23 cellular contexts compared by ENCODE assay signal in the genomic region with DNA sequence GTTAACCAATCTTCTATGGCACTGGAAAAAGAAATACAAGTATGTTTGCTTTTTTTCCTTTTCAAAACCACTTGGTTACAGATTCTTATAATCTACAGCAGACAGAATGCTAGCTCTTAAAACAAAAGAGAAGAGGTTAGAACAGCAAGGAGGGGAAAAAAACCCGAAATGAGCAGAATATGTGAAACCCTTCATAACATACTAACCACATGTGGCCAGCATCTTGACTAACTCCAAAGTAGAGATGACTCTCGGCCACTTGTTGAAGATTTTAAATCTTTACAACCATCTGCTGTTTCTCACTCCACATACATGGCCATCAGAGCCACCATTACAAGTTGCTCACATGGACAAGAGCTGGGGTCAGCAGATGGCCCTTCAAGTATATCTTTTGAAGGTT.
DNase-seq lines count a peak whose midpoint lies in the region; ATAC-seq, FAIRE-seq and TF ChIP-seq lines count a peak whose summit lies in the region.
"Had no signal": no experiment of that assay in that cellular context is flagged by ENCODE, and none has a peak within 500 bp of the region (broad histone marks: within the 10 kb centered on the region; RNA-seq: fewer than 3 reads in every experiment).

No MANE protein-coding gene starts in this region.

- H3K27me3 Mint-ChIP-seq in astrocyte (ENCODE audit: low read depth, unreplicated experiment) (no peaks in the 10 kb centered on the region), osteocyte (ENCODE audit: unreplicated experiment) (no peaks in the 10 kb centered on the region), MCF 10A (ENCODE audit: insufficient read depth, unreplicated experiment) (no peaks in the 10 kb centered on the region)
- H3K27me3 Mint-ChIP-seq: activated B cell treated with CpG ODN at 0.5 μM for 24 hours; activated CD4-positive, alpha-beta memory T cell treated with anti-CD3 and anti-CD28 coated beads for 36 hours; activated naive CD8-positive, alpha-beta T cell treated with anti-CD3 and anti-CD28 coated beads, Interleukin-2, amount 50 U/mL, for 24 hours; dendritic cell treated with granulocyte-macrophage colony-stimulating factor and Interleukin-4, amounts not matched to agents 40 ng/mL and 50 ng/mL, for 4 days had no signal

- H3K9me3 Mint-ChIP-seq in astrocyte (ENCODE audit: unreplicated experiment) (peaks cover 6% of the 10 kb centered on the region), osteocyte (ENCODE audit: unreplicated experiment) (peaks cover 23% of the 10 kb centered on the region), MCF 10A (ENCODE audit: unreplicated experiment) (no peaks in the 10 kb centered on the region)

- POLR2A ChIA-PET in MCF 10A (lab: Yijun Ruan, JAX), result no interaction called here

- TF ChIP-seq CTCF in astrocyte (IDR thresholded peaks at IDR 0.05; ENCODE audit: insufficient read depth, low read depth, low read length) (no peak), osteocyte (IDR thresholded peaks at IDR 0.05) (no peak), MCF 10A (IDR thresholded peaks at IDR 0.05; ENCODE audit: unreplicated experiment) (no peak)

- peaks cover 5% of the 10 kb centered on the region for H3K79me2 ChIP-seq in astrocyte (ENCODE audit: insufficient read depth, low read length)

- no peaks in the 10 kb centered on the region for H4K20me1 ChIP-seq in astrocyte (ENCODE audit: insufficient read depth, low read length)
- H4K20me1 ChIP-seq: BLaER1 had no signal

- H3K9ac ChIP-seq in astrocyte (ENCODE audit: low read length), result peak overlapping the region; percentile 3
- H3K9ac ChIP-seq: BLaER1 had no signal

- H3K4me2 ChIP-seq in astrocyte (ENCODE audit: low read length), result peak overlapping the region; percentile 48
- H3K4me2 ChIP-seq: BLaER1 had no signal

- H3K36me3 Mint-ChIP-seq in astrocyte (ENCODE audit: low read depth, unreplicated experiment), result peaks cover 16% of the 10 kb centered on the region
- H3K36me3 Mint-ChIP-seq in osteocyte (ENCODE audit: unreplicated experiment), result peaks cover 39% of the 10 kb centered on the region
- peaks cover 15% of the 10 kb centered on the region for H3K36me3 Mint-ChIP-seq in MCF 10A (ENCODE audit: insufficient read depth, unreplicated experiment)

- H2AFZ ChIP-seq in astrocyte (ENCODE audit: low read depth, low read length), result no peak overlapping the region

- no peaks in the 10 kb centered on the region for H3K9me3 ChIP-seq in astrocyte (ENCODE audit: insufficient read depth, low read depth, low read length)

- no peaks in the 10 kb centered on the region for H3K27me3 ChIP-seq in astrocyte (ENCODE audit: insufficient read depth, low read length)
- H3K27me3 ChIP-seq: BLaER1 had no signal

- H3K27ac Mint-ChIP-seq in astrocyte (ENCODE audit: unreplicated experiment) (peak overlapping the region; percentile 48), osteocyte (ENCODE audit: unreplicated experiment) (peak overlapping the region; percentile 91), MCF 10A (ENCODE audit: low read depth, unreplicated experiment) (no peak overlapping the region)
- H3K27ac Mint-ChIP-seq: activated B cell treated with CpG ODN at 0.5 μM for 24 hours; activated CD4-positive, alpha-beta memory T cell treated with anti-CD3 and anti-CD28 coated beads for 36 hours; activated naive CD8-positive, alpha-beta T cell treated with anti-CD3 and anti-CD28 coated beads, Interleukin-2, amount 50 U/mL, for 24 hours; dendritic cell treated with granulocyte-macrophage colony-stimulating factor and Interleukin-4, amounts not matched to agents 40 ng/mL and 50 ng/mL, for 4 days; nephron progenitor cell had no signal

- intact Hi-C loops in left colon (cut with DNase I, micrococcal nuclease), result no loop called here
- intact Hi-C loops in MCF 10A (cut with micrococcal nuclease), result no loop called here

- H3K36me3 ChIP-seq in astrocyte (ENCODE audit: insufficient read depth, low read length), result no peaks in the 10 kb centered on the region

- peak; percentile 31 for DNase-seq in AG08395 (ENCODE audit: low spot score)
- DNase-seq in HS-27A (ENCODE audit: low read depth), result peak; percentile 27
- no peak for DNase-seq in astrocyte (ENCODE audit: low read depth)
- no peak for DNase-seq in osteocyte (ENCODE audit: extremely low spot score, unreplicated experiment)
- DNase-seq in left colon, result no peak
- no peak for DNase-seq in cerebellar cortex (ENCODE audit: low spot score)
- no peak for DNase-seq in kidney tubule cell (ENCODE audit: low spot score)
- no peak for DNase-seq in MCF 10A (ENCODE audit: unreplicated experiment)
- DNase-seq: activated B cell treated with CpG ODN at 0.5 μM for 24 hours; activated CD4-positive, alpha-beta memory T cell treated with anti-CD3 and anti-CD28 coated beads for 36 hours; activated effector memory CD4-positive, alpha-beta T cell treated with anti-CD3 and anti-CD28 coated beads, Interleukin-2, amount 50 U/mL, for 16 hours; activated naive CD8-positive, alpha-beta T cell treated with anti-CD3 and anti-CD28 coated beads, Interleukin-2, amount 50 U/mL, for 24 hours; glutamatergic neuron; midbrain; MM.1S; NCI-H1436; NCI-H526; nephron progenitor cell had no signal

- peak overlapping the region; percentile 68 for H3K27ac ChIP-seq in astrocyte (ENCODE audit: low read depth, low read length)
- H3K27ac ChIP-seq: BLaER1, RWPE1 had no signal

- peaks cover 18% of the 10 kb centered on the region for H3K4me1 ChIP-seq in astrocyte (ENCODE audit: insufficient read depth, low read length)
- H3K4me1 ChIP-seq: BLaER1 had no signal

- no peak overlapping the region for H3K4me3 Mint-ChIP-seq in astrocyte (ENCODE audit: unreplicated experiment)
- H3K4me3 Mint-ChIP-seq in osteocyte (ENCODE audit: unreplicated experiment), result no peak overlapping the region
- no peak overlapping the region for H3K4me3 Mint-ChIP-seq in MCF 10A (ENCODE audit: unreplicated experiment)
- H3K4me3 Mint-ChIP-seq: activated B cell treated with CpG ODN at 0.5 μM for 24 hours; activated CD4-positive, alpha-beta memory T cell treated with anti-CD3 and anti-CD28 coated beads for 36 hours; activated naive CD8-positive, alpha-beta T cell treated with anti-CD3 and anti-CD28 coated beads, Interleukin-2, amount 50 U/mL, for 24 hours; dendritic cell treated with granulocyte-macrophage colony-stimulating factor and Interleukin-4, amounts not matched to agents 40 ng/mL and 50 ng/mL, for 4 days; nephron progenitor cell had no signal

- CTCF ChIA-PET in MCF 10A (lab: Yijun Ruan, JAX), result interaction anchor here (0.6 kb wide), 1 partner anchor 1256 kb away, joined by 3 read pairs; no protein-coding TSS in a partner anchor

- BruUV-seq in MCF 10A (replicated peaks; lab: Mats Ljungman, UMichigan), result no TSS peak

- no peak overlapping the region for H3K4me3 ChIP-seq in astrocyte (ENCODE audit: insufficient read depth, low read depth, low read length)
- H3K4me3 ChIP-seq: BLaER1 had no signal

- ATAC-seq in left colon, result no peak
- ATAC-seq: activated naive CD8-positive, alpha-beta T cell treated with anti-CD3 and anti-CD28 coated beads, Interleukin-2, amount 50 U/mL, for 24 hours; left lobe of liver had no signal

- peak; percentile 29 for FAIRE-seq in astrocyte (lab: Jason Lieb, UNC)
- FAIRE-seq: bronchial epithelial cell had no signal

- peaks cover 35% of the 10 kb centered on the region for H3K4me1 Mint-ChIP-seq in astrocyte (ENCODE audit: low read depth, unreplicated experiment)
- H3K4me1 Mint-ChIP-seq in osteocyte (ENCODE audit: unreplicated experiment), result peaks cover 54% of the 10 kb centered on the region
- peaks cover 16% of the 10 kb centered on the region for H3K4me1 Mint-ChIP-seq in MCF 10A (ENCODE audit: insufficient read depth, unreplicated experiment)
- H3K4me1 Mint-ChIP-seq: activated B cell treated with CpG ODN at 0.5 μM for 24 hours; activated naive CD8-positive, alpha-beta T cell treated with anti-CD3 and anti-CD28 coated beads, Interleukin-2, amount 50 U/mL, for 24 hours; nephron progenitor cell had no signal

Comparison
In these comparisons a context has a peak if more than half of its experiments do, and no peak if none do; other contexts are left out.
1. DNase-seq: peak in AG08395 (single experiment) and HS-27A (single experiment); none in astrocyte (single experiment), osteocyte (single experiment), left colon (0 of 2), cerebellar cortex (single experiment), kidney tubule cell (single experiment) and MCF 10A (single experiment).